ENCODE assay signal across 20 cellular contexts in the genomic region with DNA sequence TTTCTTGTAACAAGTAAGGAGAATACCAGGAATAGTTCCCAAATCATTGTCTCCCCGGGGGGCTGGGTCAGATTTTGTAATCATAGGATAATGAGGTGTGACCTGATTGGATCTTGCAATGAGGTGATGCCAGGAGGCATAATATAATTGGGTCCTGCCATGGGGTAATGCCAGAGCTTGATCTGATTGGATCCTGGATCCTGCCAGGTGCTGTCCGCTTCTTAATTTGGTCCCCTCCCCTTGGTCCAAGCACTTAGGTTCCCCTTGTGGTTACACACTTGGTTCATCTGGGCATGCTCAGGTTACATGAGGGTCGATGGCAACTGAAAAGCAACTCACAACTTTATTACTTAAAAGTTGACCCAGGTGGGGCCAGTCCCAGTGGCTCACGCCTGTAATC.
"Had no signal": no experiment of that assay in that cellular context is flagged by ENCODE, and none has a peak within 500 bp of the region (broad histone marks: within the 10 kb centered on the region; RNA-seq: fewer than 3 reads in every experiment).

No MANE protein-coding gene starts in this region.

- H3K4me3 Mint-ChIP-seq: naive thymus-derived CD8-positive, alpha-beta T cell; neural crest cell; stimulated activated naive B cell treated with anti-CD40 and anti-IgM and Interleukin-4, amounts not matched to agents 10 μg/mL and 1 μg/mL and 100 μg/mL, for 72 hours; stimulated activated naive CD8-positive, alpha-beta T cell treated with anti-CD3 and anti-CD28 coated beads, Interleukin-15, amount 100 ng/mL, for 72 hours had no signal

- H3K36me3 ChIP-seq: heart left ventricle, spleen, thoracic aorta had no signal

- H3K4me3 ChIP-seq: coronary artery, heart left ventricle, mucosa of descending colon, spleen, thoracic aorta had no signal

- H3K4me1 ChIP-seq: heart left ventricle had no signal

- H3K27me3 Mint-ChIP-seq: naive thymus-derived CD8-positive, alpha-beta T cell; stimulated activated naive CD8-positive, alpha-beta T cell treated with anti-CD3 and anti-CD28 coated beads, Interleukin-15, amount 100 ng/mL, for 72 hours had no signal

- ATAC-seq: esophagus mucosa; heart left ventricle; left lobe of liver; mucosa of descending colon; naive thymus-derived CD8-positive, alpha-beta T cell; stimulated activated naive B cell treated with anti-CD40 and anti-IgM and Interleukin-4, amounts not matched to agents 10 μg/mL and 1 μg/mL and 100 μg/mL, for 72 hours; stimulated activated naive CD8-positive, alpha-beta T cell treated with anti-CD3 and anti-CD28 coated beads, Interleukin-15, amount 100 ng/mL, for 72 hours had no signal

- H3K9me3 Mint-ChIP-seq: naive thymus-derived CD8-positive, alpha-beta T cell; neural crest cell; stimulated activated naive B cell treated with anti-CD40 and anti-IgM and Interleukin-4, amounts not matched to agents 10 μg/mL and 1 μg/mL and 100 μg/mL, for 72 hours; stimulated activated naive CD8-positive, alpha-beta T cell treated with anti-CD3 and anti-CD28 coated beads, Interleukin-15, amount 100 ng/mL, for 72 hours had no signal

- H3K4me1 Mint-ChIP-seq: neural crest cell had no signal

- H3K27ac Mint-ChIP-seq: stimulated activated naive B cell treated with anti-CD40 and anti-IgM and Interleukin-4, amounts not matched to agents 10 μg/mL and 1 μg/mL and 100 μg/mL, for 72 hours; stimulated activated naive CD8-positive, alpha-beta T cell treated with anti-CD3 and anti-CD28 coated beads, Interleukin-15, amount 100 ng/mL, for 72 hours had no signal

- DNase-seq: effector CD8-positive, alpha-beta T cell; heart left ventricle; hippocampal formation; kidney glomerular epithelial cell; mammary epithelial cell; mucosa of descending colon; naive thymus-derived CD8-positive, alpha-beta T cell; posterior cingulate gyrus; spleen; stimulated activated CD4-positive, alpha-beta T cell treated with anti-CD3 and anti-CD28 coated beads, Interleukin-15, amount 100 ng/mL, for 24 hours; stimulated activated CD4-positive, alpha-beta T cell treated with anti-CD3 and anti-CD28 coated beads, Interleukin-1b, Interleukin-23, amount 100 ng/mL, for 48 hours; stimulated activated CD4-positive, alpha-beta T cell treated with anti-CD3 and anti-CD28 coated beads, Interleukin-4, amount 100 ng/mL, for 24 hours; stimulated activated naive B cell treated with anti-CD40 and anti-IgM and Interleukin-4, amounts not matched to agents 10 μg/mL and 1 μg/mL and 100 μg/mL, for 72 hours; stimulated activated naive CD8-positive, alpha-beta T cell treated with anti-CD3 and anti-CD28 coated beads, Interleukin-15, amount 100 ng/mL, for 72 hours; trophoblast cell had no signal

- H3K27ac ChIP-seq: coronary artery, heart left ventricle, spleen, thoracic aorta had no signal

- H3K9me3 ChIP-seq: mucosa of descending colon, spleen, thoracic aorta had no signal

- H3K36me3 Mint-ChIP-seq: naive thymus-derived CD8-positive, alpha-beta T cell; stimulated activated naive B cell treated with anti-CD40 and anti-IgM and Interleukin-4, amounts not matched to agents 10 μg/mL and 1 μg/mL and 100 μg/mL, for 72 hours had no signal

- H3K27me3 ChIP-seq: heart left ventricle, spleen had no signal
